ENCODE assay signal across 9 cellular contexts in genomic region chr3:188061133-188061532, GRCh38.
DNase-seq lines count a peak whose midpoint lies in the region; ATAC-seq, FAIRE-seq and TF ChIP-seq lines count a peak whose summit lies in the region.
"Had no signal": no experiment of that assay in that cellular context is flagged by ENCODE, and none has a peak within 500 bp of the region (broad histone marks: within the 10 kb centered on the region; RNA-seq: fewer than 3 reads in every experiment).

No MANE protein-coding gene starts in this region.

- no peaks in the 10 kb centered on the region for H3K9me3 ChIP-seq in right atrium auricular region
- H3K9me3 ChIP-seq in small intestine (ENCODE audit: control insufficient read depth, low read depth), result no peaks in the 10 kb centered on the region
- H3K9me3 ChIP-seq in kidney (ENCODE audit: control insufficient read depth in 1 of 2, low read length in 2 of 2), result no peaks in the 10 kb centered on the region

- H3K27ac ChIP-seq in right atrium auricular region (no peak overlapping the region), small intestine (ENCODE audit: low read depth in 1 of 2, low read length in 1 of 2) (no peak overlapping the region), kidney (ENCODE audit: low read depth in 2 of 2, low read length in 2 of 2) (no peak overlapping the region)
- H3K27ac ChIP-seq: cardiac muscle cell had no signal

- H3K27me3 Mint-ChIP-seq in MCF 10A (ENCODE audit: insufficient read depth, unreplicated experiment), result no peaks in the 10 kb centered on the region

- intact Hi-C loops in Right ventricle myocardium superior (cut with DNase I), result no loop called here
- intact Hi-C loops in MCF 10A (cut with micrococcal nuclease), result no loop called here
- intact Hi-C loops in kidney (cut with DNase I), result no loop called here
- intact Hi-C loops in Right ventricle myocardium inferior (cut with DNase I), result no loop called here

- 2 to 35% (median 2%) methylated on average over 2 of the region's 2 CpGs for WGBS in small intestine, 3 donors

- no peak for TF ChIP-seq CTCF in right atrium auricular region (IDR thresholded peaks at IDR 0.05)
- TF ChIP-seq CTCF in MCF 10A (IDR thresholded peaks at IDR 0.05; ENCODE audit: unreplicated experiment), result no peak
- TF ChIP-seq CTCF in kidney (IDR thresholded peaks at IDR 0.05; ENCODE audit: borderline replicate concordance, extremely low read depth, insufficient read depth), result no peak

- POLR2A ChIA-PET in MCF 10A (lab: Yijun Ruan, JAX), result interaction anchor here (1.2 to 2.7 kb wide), 2 partner anchors 11 to 316 kb away, joined by 3 to 7 read pairs; partner anchors contain the start of gene BCL6

- BruUV-seq in MCF 10A (replicated peaks; lab: Mats Ljungman, UMichigan), result no TSS peak

- DNase-seq in Right ventricle myocardium superior (no peak), right atrium auricular region (ENCODE audit: low spot score) (no peak), T-helper 9 cell (peak; percentile 28), MCF 10A (ENCODE audit: unreplicated experiment) (peak; percentile 66), small intestine (peak; percentile 62), kidney (no peak), Right ventricle myocardium inferior (ENCODE audit: missing footprints) (no peak)

- no peaks in the 10 kb centered on the region for H3K36me3 Mint-ChIP-seq in MCF 10A (ENCODE audit: insufficient read depth, unreplicated experiment)

- H3K4me1 ChIP-seq in right atrium auricular region (peaks cover 0 to 6% of the 10 kb centered on the region in 2 donors), small intestine (ENCODE audit: control insufficient read depth in 2 of 2, insufficient read depth in 1 of 2, low read depth in 1 of 2, low read length in 1 of 2) (peaks cover 0 to 4% of the 10 kb centered on the region in 2 donors), kidney (ENCODE audit: control insufficient read depth in 1 of 2, insufficient read depth in 1 of 2, low read depth in 1 of 2, low read length in 2 of 2) (no peaks in the 10 kb centered on the region)

- ATAC-seq in Right ventricle myocardium superior (ENCODE audit: poor library complexity), result peak; percentile 25
- no peak for ATAC-seq in HG03097 (IDR thresholded peaks at IDR 0.05; ENCODE audit: low FRiP score, unreplicated experiment)
- no peak for ATAC-seq in Right ventricle myocardium inferior

- no peak overlapping the region for H3K9ac ChIP-seq in kidney (ENCODE audit: low read length in 2 of 2)

- peaks cover 17% of the 10 kb centered on the region for H3K4me1 Mint-ChIP-seq in MCF 10A (ENCODE audit: insufficient read depth, unreplicated experiment)

- H3K27ac Mint-ChIP-seq in MCF 10A (ENCODE audit: low read depth, unreplicated experiment), result peak overlapping the region; percentile 10

- H3K4me3 ChIP-seq in right atrium auricular region (no peak overlapping the region), small intestine (ENCODE audit: low read depth in 1 of 2, low read length in 2 of 2) (no peak overlapping the region), kidney (ENCODE audit: low read length in 2 of 2) (no peak overlapping the region)
- H3K4me3 ChIP-seq: cardiac muscle cell had no signal

- no peaks in the 10 kb centered on the region for H3K36me3 ChIP-seq in right atrium auricular region
- H3K36me3 ChIP-seq in small intestine (ENCODE audit: control insufficient read depth in 2 of 2, insufficient read depth in 2 of 2, low read length in 2 of 2), result no peaks in the 10 kb centered on the region
- no peaks in the 10 kb centered on the region for H3K36me3 ChIP-seq in kidney (ENCODE audit: control insufficient read depth in 1 of 2, insufficient read depth in 2 of 2, low read length in 2 of 2)
- H3K36me3 ChIP-seq: cardiac muscle cell had no signal

- H3K4me3 Mint-ChIP-seq in MCF 10A (ENCODE audit: unreplicated experiment), result no peak overlapping the region

- H3K9me3 Mint-ChIP-seq in MCF 10A (ENCODE audit: unreplicated experiment), result no peaks in the 10 kb centered on the region

- H3K27me3 ChIP-seq in right atrium auricular region (no peaks in the 10 kb centered on the region), small intestine (ENCODE audit: control insufficient read depth in 2 of 2, insufficient read depth in 2 of 2, low read length in 2 of 2) (no peaks in the 10 kb centered on the region)

- no peak for FAIRE-seq in small intestine (lab: Jason Lieb, UNC)
- no peak for FAIRE-seq in kidney (lab: Jason Lieb, UNC)

- CTCF ChIA-PET in MCF 10A (lab: Yijun Ruan, JAX), result interaction anchor here (0.7 to 1.0 kb wide), 3 partner anchors 98 to 234 kb away, joined by 3 read pairs; no protein-coding TSS in a partner anchor

Comparison
In these comparisons a context has a peak if more than half of its experiments do, and no peak if none do; other contexts are left out.
1. DNase-seq: peak in T-helper 9 cell (single experiment), MCF 10A (single experiment) and small intestine (single experiment); none in Right ventricle myocardium superior (single experiment), right atrium auricular region (single experiment), kidney (single experiment) and Right ventricle myocardium inferior (single experiment).